In genomic region chrX:154019061-154019621, GRCh38 we compare ENCODE assay signal across 8 cellular contexts. TPM values are rescaled to one million over a fixed set of nuclear protein-coding genes. Genes with fewer than 3 reads are reported as not detected.
DNase-seq lines count a peak whose midpoint lies in the region; ATAC-seq and TF ChIP-seq lines count a peak whose summit lies in the region.

No MANE protein-coding gene starts in this region.

- H3K4me3 Mint-ChIP-seq in osteocyte (ENCODE audit: unreplicated experiment) = peak overlapping the region; percentile 76

- H3K27ac Mint-ChIP-seq in osteocyte (ENCODE audit: unreplicated experiment) = peak overlapping the region; percentile 85

- H3K27ac ChIP-seq in SK-N-MC = peak overlapping the region; percentile 30

- peak overlapping the region; percentile 77 for H3K9ac ChIP-seq in SK-N-MC (ENCODE audit: insufficient read length)

- H3K9me3 Mint-ChIP-seq in osteocyte (ENCODE audit: unreplicated experiment) = no peaks in the 10 kb centered on the region

- H3K4me1 Mint-ChIP-seq in osteocyte (ENCODE audit: unreplicated experiment) = peaks cover 9% of the 10 kb centered on the region

- peak overlapping the region; percentile 66 for H3K4me3 ChIP-seq in BE2C (ENCODE audit: low read depth, low read length)
- H3K4me3 ChIP-seq in SK-N-MC = peak overlapping the region; percentile 71
- peak overlapping the region; percentile 56 for H3K4me3 ChIP-seq in epithelial cell of esophagus (ENCODE audit: low read length)

- TF ChIP-seq CTCF in BE2C (IDR thresholded peaks at IDR 0.05; ENCODE audit: low read depth, low read length) = no peak
- no peak for TF ChIP-seq CTCF in epithelial cell of esophagus (IDR thresholded peaks at IDR 0.05; ENCODE audit: insufficient read depth, low read depth, low read length, missing control alignments)
- TF ChIP-seq CTCF in osteocyte (IDR thresholded peaks at IDR 0.05) = no peak

- peaks cover 3% of the 10 kb centered on the region for H3K36me3 Mint-ChIP-seq in osteocyte (ENCODE audit: unreplicated experiment)

- H3K36me3 ChIP-seq in BE2C (peaks cover 27% of the 10 kb centered on the region), SK-N-MC (ENCODE audit: insufficient read depth, low read length) (no peaks in the 10 kb centered on the region; the same call in 1 of the 2 replicates)

- no peaks in the 10 kb centered on the region for H3K27me3 ChIP-seq in BE2C

- H3K4me1 ChIP-seq in BE2C = peaks cover 10% of the 10 kb centered on the region; the same call in 1 of the 2 replicates

- no peaks in the 10 kb centered on the region for H3K27me3 Mint-ChIP-seq in osteocyte (ENCODE audit: unreplicated experiment)

- H3K9me3 ChIP-seq in BE2C = no peaks in the 10 kb centered on the region
- H3K9me3 ChIP-seq in SK-N-MC (ENCODE audit: low read depth, low read length) = no peaks in the 10 kb centered on the region

- peak; percentile 10 for ATAC-seq in GM21447 (IDR thresholded peaks at IDR 0.05; ENCODE audit: unreplicated experiment)

- DNase-seq in BE2C (no peak), SK-N-MC (ENCODE audit: low read depth, low spot score) (no peak), epithelial cell of esophagus (ENCODE audit: low read depth) (no peak), osteocyte (ENCODE audit: extremely low spot score, unreplicated experiment) (no peak), NCI-H2171 treated with DMSO at 0.1 percent for 48 hours (lab: John Stamatoyannopoulos, UW) (no peak), iPS-NIHi11 (ENCODE audit: low spot score) (no peak), H4 (ENCODE audit: low spot score) (no peak)

RNA-seq across cellular contexts. Expression of gene IRAK1, which starts 0.6 kb away (rescaled TPM):
- 348 TPM for polyA plus RNA-seq in BE2C (2012; ENCODE audit: insufficient read depth, insufficient read length, low read depth)
- total RNA-seq in osteocyte = 72.4 and 74.2 TPM in 2 replicates
- 50.0 and 58.6 TPM in 2 replicates for total RNA-seq in H4 (2014; rRNA removed; shearing (Covaris generic))

RNA-seq across cellular contexts. Expression of gene TMEM187, which starts 46.6 kb away (rescaled TPM):
- 4.9 TPM for polyA plus RNA-seq in BE2C (2012; ENCODE audit: insufficient read depth, insufficient read length, low read depth)
- total RNA-seq in osteocyte = 19.2 and 19.3 TPM in 2 replicates
- 2.2 and 2.7 TPM in 2 replicates for total RNA-seq in H4 (2014; rRNA removed; shearing (Covaris generic))

RNA-seq across cellular contexts. Expression of gene HCFC1, which starts 47.5 kb away (rescaled TPM):
- polyA plus RNA-seq in BE2C (2012; ENCODE audit: insufficient read depth, insufficient read length, low read depth) = 64.3 TPM
- 73.7 and 74.8 TPM in 2 replicates for total RNA-seq in osteocyte
- total RNA-seq in H4 (2014; rRNA removed; shearing (Covaris generic)) = 19.4 and 23.5 TPM in 2 replicates
